In genomic region chr2:72166281-72166680, GRCh38 we compare ENCODE assay signal across 14 cellular contexts. TPM values are rescaled to one million over a fixed set of nuclear protein-coding genes. Genes with fewer than 3 reads are reported as not detected.
DNase-seq lines count a peak whose midpoint lies in the region; ATAC-seq and TF ChIP-seq lines count a peak whose summit lies in the region.
"Had no signal": no experiment of that assay in that cellular context is flagged by ENCODE, and none has a peak within 500 bp of the region (broad histone marks: within the 10 kb centered on the region; RNA-seq: fewer than 3 reads in every experiment).

No MANE protein-coding gene starts in this region.

- H3K4me1 ChIP-seq in ACC112 (ENCODE audit: control insufficient read depth, insufficient read depth, low read length, unreplicated experiment) (peaks cover 19% of the 10 kb centered on the region), RWPE2 (ENCODE audit: insufficient read depth, poor library complexity, severe bottlenecking) (peaks cover 8% of the 10 kb centered on the region)
- H3K4me1 ChIP-seq: BE2C had no signal

- ATAC-seq in RWPE2 (ENCODE audit: low read depth) (peak; percentile 40; the same call in 2 of the 3 replicates), HG02798 (IDR thresholded peaks at IDR 0.05; ENCODE audit: poor library complexity, unreplicated experiment) (no peak)
- ATAC-seq: GM23338 had no signal

- H3K27ac ChIP-seq in ACC112 (ENCODE audit: low read depth, low read length) (peak overlapping the region; percentile 38), RWPE2 (ENCODE audit: poor library complexity, severe bottlenecking) (peak overlapping the region; percentile 32)
- H3K27ac ChIP-seq: C4-2B had no signal

- peak overlapping the region; percentile 14 for H3K4me3 Mint-ChIP-seq in HFFc6
- no peak overlapping the region for H3K4me3 Mint-ChIP-seq in immature natural killer cell
- H3K4me3 Mint-ChIP-seq: CD4-positive, alpha-beta memory T cell; GM23338 had no signal

- H3K36me3 ChIP-seq in ACC112 (ENCODE audit: insufficient read depth, low read length) = no peaks in the 10 kb centered on the region
- H3K36me3 ChIP-seq in RWPE2 (ENCODE audit: low read depth) = no peaks in the 10 kb centered on the region
- H3K36me3 ChIP-seq: BE2C had no signal

- H2AFZ ChIP-seq in ACC112 (ENCODE audit: low read length, unreplicated experiment) = no peak overlapping the region
- H2AFZ ChIP-seq: GM23338 had no signal

- H3K36me3 Mint-ChIP-seq in HFFc6 (ENCODE audit: low read depth) (no peaks in the 10 kb centered on the region), immature natural killer cell (no peaks in the 10 kb centered on the region)
- H3K36me3 Mint-ChIP-seq: CD4-positive, alpha-beta memory T cell had no signal

- TF ChIP-seq CTCF in HFFc6 (IDR thresholded peaks at IDR 0.05) = no peak
- TF ChIP-seq CTCF in RWPE2 (IDR thresholded peaks at IDR 0.05; ENCODE audit: poor library complexity, severe bottlenecking) = no peak
- no peak for TF ChIP-seq CTCF in fibroblast of pulmonary artery (IDR thresholded peaks at IDR 0.05; ENCODE audit: low read length, missing control alignments)

- peaks cover 3% of the 10 kb centered on the region; the same call in 1 of the 2 replicates for H3K27me3 Mint-ChIP-seq in HFFc6 (ENCODE audit: insufficient read depth)
- H3K27me3 Mint-ChIP-seq in immature natural killer cell (ENCODE audit: low read depth in 3 of 3) = peaks cover 2 to 6% (median 4%) of the 10 kb centered on the region in 3 donors

- H3K9me3 Mint-ChIP-seq in HFFc6 = no peaks in the 10 kb centered on the region
- H3K9me3 Mint-ChIP-seq in immature natural killer cell = peaks cover 0 to 11% (median 0%) of the 10 kb centered on the region in 6 donors
- H3K9me3 Mint-ChIP-seq: GM23338 had no signal

- DNase-seq in HFFc6 = no peak
- DNase-seq in RWPE2 (ENCODE audit: low spot score) = no peak
- DNase-seq in fibroblast of pulmonary artery (ENCODE audit: low read depth) = peak; percentile 26
- no peak for DNase-seq in NCI-H748 treated with DMSO at 0.1 percent for 48 hours (lab: John Stamatoyannopoulos, UW)
- no peak for DNase-seq in immature natural killer cell
- no peak for DNase-seq in NCI-H446 (lab: John Stamatoyannopoulos, UW)
- DNase-seq: BE2C; CD4-positive, alpha-beta memory T cell; DMS79; H7 had no signal

- H3K4me1 Mint-ChIP-seq in HFFc6 (ENCODE audit: low read depth) = peaks cover 23% of the 10 kb centered on the region
- no peaks in the 10 kb centered on the region for H3K4me1 Mint-ChIP-seq in immature natural killer cell
- H3K4me1 Mint-ChIP-seq: CD4-positive, alpha-beta memory T cell; GM23338 had no signal

- H3K27me3 ChIP-seq in ACC112 (ENCODE audit: insufficient read depth, low read length) (no peaks in the 10 kb centered on the region), RWPE2 (ENCODE audit: insufficient read depth, poor library complexity, severe bottlenecking) (no peaks in the 10 kb centered on the region)
- H3K27me3 ChIP-seq: BE2C had no signal

- H3K9me3 ChIP-seq in RWPE2 (ENCODE audit: severe bottlenecking) = no peaks in the 10 kb centered on the region
- H3K9me3 ChIP-seq: BE2C had no signal

- H3K27ac Mint-ChIP-seq in HFFc6 (peak overlapping the region; percentile 40), immature natural killer cell (no peak overlapping the region)
- H3K27ac Mint-ChIP-seq: CD4-positive, alpha-beta memory T cell; GM23338 had no signal

- H3K79me2 ChIP-seq in ACC112 (ENCODE audit: control insufficient read depth, insufficient read depth, low read length, unreplicated experiment) = no peaks in the 10 kb centered on the region

- H3K4me3 ChIP-seq in ACC112 (ENCODE audit: low read depth, low read length) (no peak overlapping the region), RWPE2 (ENCODE audit: severe bottlenecking) (no peak overlapping the region), fibroblast of pulmonary artery (replicated peaks; ENCODE audit: low read depth, low read length) (no peak overlapping the region)
- H3K4me3 ChIP-seq: GM23338 had no signal

RNA-seq across cellular contexts. Expression of gene CYP26B1, which starts 18.6 kb away (rescaled TPM):
- under 1 TPM in 5 of 6 experiments, not detected in 1; 0.05 to 0.66 (median 0.14) TPM for total RNA-seq in HFFc6 (2021; fragmentation: NEBNext Ultra II Directional; extraction: Animal tissue kit (Norgen Biotek cat#: 25700))
- polyA plus RNA-seq in immature natural killer cell = not detected
- total RNA-seq: CD4-positive, alpha-beta memory T cell had no signal
- polyA plus RNA-seq: CD4-positive, alpha-beta memory T cell had no signal
